In the genomic region with DNA sequence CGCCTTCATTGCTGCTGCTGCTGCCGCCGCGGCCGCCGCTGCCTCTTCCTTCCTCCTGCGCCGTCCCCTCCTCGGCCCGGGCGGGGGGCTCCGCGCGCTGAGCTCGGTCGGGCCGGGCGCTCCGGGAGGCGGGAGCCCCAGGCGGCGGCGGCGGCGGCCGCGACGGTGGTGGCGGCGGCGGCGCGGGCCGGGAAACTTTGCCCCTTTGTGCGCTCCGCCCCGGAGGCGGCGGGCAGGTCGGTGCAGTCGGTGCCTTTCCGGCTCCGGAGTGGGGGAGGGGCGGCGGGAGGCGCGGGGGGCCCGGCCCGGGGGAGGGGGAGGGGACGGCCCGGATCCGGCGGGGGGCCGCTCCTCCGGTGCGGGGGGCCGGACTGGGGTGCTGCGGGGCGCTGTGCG, we compare ENCODE assay signal across 8 cellular contexts. TPM values are rescaled to one million over a fixed set of nuclear protein-coding genes. Genes with fewer than 3 reads are reported as not detected.
DNase-seq lines count a peak whose midpoint lies in the region; ATAC-seq and TF ChIP-seq lines count a peak whose summit lies in the region.

No MANE protein-coding gene starts in this region.

- peak; percentile 34 for TF ChIP-seq POLR2A in right lobe of liver (IDR thresholded peaks at IDR 0.05)

- DNase-seq in NOMO-1 treated with DMSO at 0.1 percent for 48 hours (lab: John Stamatoyannopoulos, UW; ENCODE audit: unreplicated experiment) (peak; percentile 25), NOMO-1 treated with dmso at 0.1 percent for 144 hours (lab: John Stamatoyannopoulos, UW; ENCODE audit: unreplicated experiment) (no peak), SJSA1 (ENCODE audit: low read depth in 1 of 2, low spot score in 2 of 2) (no peak), astrocyte of the spinal cord (ENCODE audit: low read depth, low spot score) (no peak), right lobe of liver (peak; percentile 86 to 88 (median 87)), mesenteric fat pad (ENCODE audit: low spot score) (no peak)
- DNase-seq in stimulated activated naive CD8-positive, alpha-beta T cell treated with anti-CD3 and anti-CD28 coated beads, Interleukin-15, amount 100 ng/mL, for 72 hours, result peak; percentile 68 to 72

- H3K27me3 ChIP-seq in SJSA1 (replicated peaks) (no peaks in the 10 kb centered on the region), right lobe of liver (no peaks in the 10 kb centered on the region)

- peak overlapping the region in 1 of 2 donors; percentile 22 for H3K4me3 Mint-ChIP-seq in stimulated activated naive CD8-positive, alpha-beta T cell treated with anti-CD3 and anti-CD28 coated beads, Interleukin-15, amount 100 ng/mL, for 72 hours

- peaks cover 79% of the 10 kb centered on the region for H3K4me1 Mint-ChIP-seq in stimulated activated naive CD8-positive, alpha-beta T cell treated with anti-CD3 and anti-CD28 coated beads, Interleukin-15, amount 100 ng/mL, for 72 hours

- no CpG with 5 or more reads among the region's 60 CpGs for WGBS in right lobe of liver (ENCODE audit: insufficient coverage, low coverage, low lambda C conversion rate, missing lambda C conversion rate)

- TF ChIP-seq CTCF in astrocyte of the spinal cord (IDR thresholded peaks at IDR 0.05; ENCODE audit: low read depth, low read length) (no peak), right lobe of liver (IDR thresholded peaks at IDR 0.05) (no peak)

- no peaks in the 10 kb centered on the region for H3K9me3 Mint-ChIP-seq in stimulated activated naive CD8-positive, alpha-beta T cell treated with anti-CD3 and anti-CD28 coated beads, Interleukin-15, amount 100 ng/mL, for 72 hours

- in situ Hi-C loops in astrocyte of the spinal cord (cut with HindIII; ENCODE audit: low sequenced_read_pairs), result no loop called here

- H3K4me3 ChIP-seq in SJSA1, result peak overlapping the region; percentile 49
- peak overlapping the region; percentile 54 for H3K4me3 ChIP-seq in astrocyte of the spinal cord (ENCODE audit: low read depth, low read length)
- H3K4me3 ChIP-seq in right lobe of liver, result peak overlapping the region; percentile 63 to 80 (median 73)

- H3K9me3 ChIP-seq in SJSA1 (replicated peaks), result no peaks in the 10 kb centered on the region; the same call in 1 of the 2 replicates
- H3K9me3 ChIP-seq in right lobe of liver, result no peaks in the 10 kb centered on the region

- ATAC-seq in HG02852 (IDR thresholded peaks at IDR 0.05; ENCODE audit: unreplicated experiment) (peak; percentile 16), right lobe of liver (peak; percentile 22 to 44 (median 36))
- ATAC-seq in stimulated activated naive CD8-positive, alpha-beta T cell treated with anti-CD3 and anti-CD28 coated beads, Interleukin-15, amount 100 ng/mL, for 72 hours, result peak; percentile 14

- intact Hi-C loops in right lobe of liver (cut with DNase I), result no loop called here

- H3K36me3 ChIP-seq in SJSA1 (peaks cover 15% of the 10 kb centered on the region), right lobe of liver (no peaks in the 10 kb centered on the region)

- H3K4me1 ChIP-seq in SJSA1 (replicated peaks) (peaks cover 33% of the 10 kb centered on the region), right lobe of liver (peaks cover 0 to 49% (median 18%) of the 10 kb centered on the region in 4 donors)

- no peak overlapping the region for H3K27ac Mint-ChIP-seq in stimulated activated naive CD8-positive, alpha-beta T cell treated with anti-CD3 and anti-CD28 coated beads, Interleukin-15, amount 100 ng/mL, for 72 hours

- H3K27me3 Mint-ChIP-seq in stimulated activated naive CD8-positive, alpha-beta T cell treated with anti-CD3 and anti-CD28 coated beads, Interleukin-15, amount 100 ng/mL, for 72 hours, result no peaks in the 10 kb centered on the region

- H3K27ac ChIP-seq in SJSA1 (no peak overlapping the region), right lobe of liver (peak overlapping the region in 1 of 3 donors; percentile 84)

RNA-seq across cellular contexts. Expression of gene TET3, which starts 0.2 kb away (rescaled TPM):
- 2.1 and 2.4 TPM in 2 replicates for total RNA-seq in SJSA1 (2014; rRNA removed; shearing (Covaris generic))
- total RNA-seq in right lobe of liver, result 1 to 10 TPM; 3.7 to 6.8 (median 5.1) TPM
- total RNA-seq in mesenteric fat pad, result 12.0 TPM

RNA-seq across cellular contexts. Expression of gene DGUOK, which starts 58.2 kb away (rescaled TPM):
- total RNA-seq in SJSA1 (2014; rRNA removed; shearing (Covaris generic)), result 94.7 and 99.8 TPM in 2 replicates
- total RNA-seq in right lobe of liver (10 to 100 TPM; 16.6 to 33.1 (median 22.6) TPM), mesenteric fat pad (44.2 TPM)

Comparison
In these comparisons a context has a peak if more than half of its experiments do, and no peak if none do; other contexts are left out.
1. DNase-seq: peak in NOMO-1 treated with DMSO at 0.1 percent for 48 hours (single experiment), right lobe of liver (3 of 3) and stimulated activated naive CD8-positive, alpha-beta T cell treated with anti-CD3 and anti-CD28 coated beads, Interleukin-15, amount 100 ng/mL, for 72 hours (2 of 2); none in NOMO-1 treated with dmso at 0.1 percent for 144 hours (single experiment), SJSA1 (0 of 2), astrocyte of the spinal cord (single experiment) and mesenteric fat pad (single experiment).
2. Peak in every context shown above with its lines, with median percentiles within 50 percentile points of each other: ATAC-seq and H3K4me3 ChIP-seq.